1 cellular context compared by ENCODE assay signal in genomic region chr9:16521868-16522381, GRCh38.
TF ChIP-seq lines count a peak whose summit lies in the region.

No MANE protein-coding gene starts in this region.

TF ChIP-seq in H1, 55 proteins besides CTCF, POLR2A, EP300 and RAD21 (continued from another document):
- TF ChIP-seq USF2 (IDR thresholded peaks at IDR 0.05; ENCODE audit: low read length), result no peak
- TF ChIP-seq EGR1 (IDR thresholded peaks at IDR 0.05; ENCODE audit: borderline replicate concordance, low read depth, low read length), result no peak
- TF ChIP-seq ZNF274 (IDR thresholded peaks at IDR 0.05; ENCODE audit: borderline replicate concordance, extremely low read depth, low read length), result no peak
- TF ChIP-seq BRCA1 (IDR thresholded peaks at IDR 0.05; ENCODE audit: low read depth, low read length), result no peak
- no peak for TF ChIP-seq TCF12 (IDR thresholded peaks at IDR 0.05; ENCODE audit: low read depth, low read length)
- no peak for TF ChIP-seq HDAC6 (IDR thresholded peaks at IDR 0.05; ENCODE audit: low read depth, low read length)
- TF ChIP-seq RNF2 (IDR thresholded peaks at IDR 0.05; ENCODE audit: borderline replicate concordance, low read depth, low read length, missing control alignments, poor library complexity, severe bottlenecking), result no peak
- TF ChIP-seq YY1 (IDR thresholded peaks at IDR 0.05; ENCODE audit: low read depth, low read length), result no peak
- TF ChIP-seq FOSL1 (IDR thresholded peaks at IDR 0.05; ENCODE audit: insufficient read depth, low read depth, low read length), result no peak
TF ChIP-seq in H1: peak in this region for 0.
